Comparison of ENCODE assay signal across 9 cellular contexts in the genomic region with DNA sequence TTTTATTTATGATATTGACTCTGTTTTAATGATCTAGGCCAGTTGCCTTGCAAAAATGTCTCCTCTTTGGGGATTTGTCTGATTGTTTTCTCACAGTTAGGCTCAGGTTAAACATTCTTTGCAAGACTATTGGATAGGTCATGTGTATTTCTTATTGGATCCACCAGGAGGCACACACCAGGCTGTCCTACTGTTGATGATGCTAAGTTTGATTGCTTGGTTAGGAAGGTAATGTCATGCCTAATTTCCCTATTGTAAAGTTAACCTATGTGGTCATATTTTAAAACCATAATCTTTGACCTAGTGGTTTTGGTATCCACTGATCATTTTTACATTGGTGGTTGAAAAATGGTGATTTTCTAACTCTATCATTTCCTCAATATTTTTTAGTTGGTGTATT.
DNase-seq lines count a peak whose midpoint lies in the region; TF ChIP-seq lines count a peak whose summit lies in the region.
"Had no signal": no experiment of that assay in that cellular context is flagged by ENCODE, and none has a peak within 500 bp of the region (broad histone marks: within the 10 kb centered on the region; RNA-seq: fewer than 3 reads in every experiment).

No MANE protein-coding gene starts in this region.

- H3K27me3 Mint-ChIP-seq in HFFc6 (ENCODE audit: insufficient read depth), result peaks cover 1% of the 10 kb centered on the region; the same call in 1 of the 2 replicates

- DNase-seq in GM10248 (ENCODE audit: extremely low spot score), result no peak
- no peak for DNase-seq in HFFc6
- peak; percentile 9 for DNase-seq in NCI-H748 treated with DMSO at 0.1 percent for 48 hours (lab: John Stamatoyannopoulos, UW)
- DNase-seq in kidney glomerular epithelial cell (lab: John Stamatoyannopoulos, UW), result peak; percentile 15
- no peak for DNase-seq in cortex of kidney (lab: John Stamatoyannopoulos, UW)
- DNase-seq in stimulated activated CD4-positive, alpha-beta T cell treated with anti-CD3 and anti-CD28 coated beads, Interleukin-1b, Interleukin-23, amount 100 ng/mL, for 48 hours, result no peak
- DNase-seq in UCSD-AML1 (lab: John Stamatoyannopoulos, UW; ENCODE audit: unreplicated experiment), result no peak
- no peak for DNase-seq in globus pallidus (ENCODE audit: low spot score)

- CTCF ChIA-PET in GM10248 (lab: Yijun Ruan, JAX), result no interaction called here

- no peak overlapping the region for H3K27ac Mint-ChIP-seq in HFFc6
- H3K27ac Mint-ChIP-seq: nephron had no signal

- H3K4me3 Mint-ChIP-seq in HFFc6, result no peak overlapping the region
- H3K4me3 Mint-ChIP-seq: nephron had no signal

- no peaks in the 10 kb centered on the region for H3K9me3 Mint-ChIP-seq in HFFc6
- H3K9me3 Mint-ChIP-seq: nephron had no signal

- no peaks in the 10 kb centered on the region for H3K36me3 Mint-ChIP-seq in HFFc6 (ENCODE audit: low read depth)

- peak; percentile 21 for TF ChIP-seq CTCF in GM10248 (IDR thresholded peaks at IDR 0.05; ENCODE audit: control extremely low read depth, extremely low read depth, low read depth, missing control alignments)
- peak; percentile 50 for TF ChIP-seq CTCF in HFFc6 (IDR thresholded peaks at IDR 0.05)

- H3K4me1 Mint-ChIP-seq in HFFc6 (ENCODE audit: low read depth), result no peaks in the 10 kb centered on the region
- H3K4me1 Mint-ChIP-seq: nephron had no signal

- POLR2A ChIA-PET in GM10248 (lab: Yijun Ruan, JAX), result no interaction called here

Comparison
In these comparisons a context has a peak if more than half of its experiments do, and no peak if none do; other contexts are left out.
1. DNase-seq: peak in NCI-H748 treated with DMSO at 0.1 percent for 48 hours (single experiment) and kidney glomerular epithelial cell (single experiment); none in GM10248 (single experiment), HFFc6 (single experiment), cortex of kidney (single experiment), stimulated activated CD4-positive, alpha-beta T cell treated with anti-CD3 and anti-CD28 coated beads, Interleukin-1b, Interleukin-23, amount 100 ng/mL, for 48 hours (single experiment), UCSD-AML1 (single experiment) and globus pallidus (single experiment).